In the genomic region with DNA sequence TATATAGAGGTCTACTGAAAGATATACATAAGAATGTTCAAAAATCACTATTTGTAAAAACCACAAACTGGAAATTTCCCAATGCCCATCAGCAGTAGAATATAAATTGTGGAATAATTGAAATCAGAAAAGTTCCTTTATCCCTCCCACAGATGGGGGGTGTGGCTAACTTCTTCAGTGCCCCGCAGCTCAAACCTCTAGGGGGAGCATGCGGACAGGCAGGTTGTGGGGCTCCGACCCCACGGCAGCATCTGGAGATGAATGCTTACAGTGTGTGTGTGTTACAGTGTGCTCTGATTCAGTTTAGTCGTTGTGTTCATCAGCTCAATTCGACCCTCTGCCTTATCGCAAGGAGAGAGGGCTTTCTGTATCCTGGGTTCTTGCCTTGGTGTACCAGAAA, we compare ENCODE assay signal across 15 cellular contexts.
DNase-seq lines count a peak whose midpoint lies in the region; ATAC-seq and TF ChIP-seq lines count a peak whose summit lies in the region.
"Had no signal": no experiment of that assay in that cellular context is flagged by ENCODE, and none has a peak within 500 bp of the region (broad histone marks: within the 10 kb centered on the region; RNA-seq: fewer than 3 reads in every experiment).

No MANE protein-coding gene starts in this region.

- H3K36me3 ChIP-seq in DND-41 (ENCODE audit: insufficient read depth, low read length): no peaks in the 10 kb centered on the region
- H3K36me3 ChIP-seq in OCI-LY7 (ENCODE audit: insufficient read depth, low read length): no peaks in the 10 kb centered on the region
- no peaks in the 10 kb centered on the region for H3K36me3 ChIP-seq in esophagus squamous epithelium

- POLR2A ChIA-PET in OCI-LY7 (lab: Charles Lee): interaction anchor here (0.6 kb wide), 1 partner anchor 88 kb away, joined by 3 read pairs; no protein-coding TSS in a partner anchor

- H4K20me1 ChIP-seq in DND-41 (ENCODE audit: insufficient read depth, low read length) (no peaks in the 10 kb centered on the region), OCI-LY7 (ENCODE audit: insufficient read depth, low read length) (no peaks in the 10 kb centered on the region)

- no peaks in the 10 kb centered on the region for H3K9me3 ChIP-seq in DND-41 (ENCODE audit: insufficient read depth, low read length, severe bottlenecking)
- no peaks in the 10 kb centered on the region for H3K9me3 ChIP-seq in OCI-LY7 (ENCODE audit: low read length)
- no peaks in the 10 kb centered on the region for H3K9me3 ChIP-seq in esophagus squamous epithelium

- WGBS in esophagus squamous epithelium, 2 donors: 66 to 75% methylated on average over 3 to 7 of the region's 7 CpGs

- ATAC-seq in DND-41 (ENCODE audit: insufficient read depth, low read depth): no peak
- no peak for ATAC-seq in activated T-cell treated with anti-CD3 and anti-CD28 coated beads, Interleukin-2, amount 50 U/mL, for 4 hours

- no peak overlapping the region for H3K9ac ChIP-seq in DND-41 (ENCODE audit: low read depth, low read length)

- no peaks in the 10 kb centered on the region for H3K9me2 ChIP-seq in OCI-LY7 (ENCODE audit: insufficient read depth, low read length)

- no TSS peak for BruUV-seq in OCI-LY7 (replicated peaks; lab: Mats Ljungman, UMichigan)

- no peaks in the 10 kb centered on the region for H3K4me1 Mint-ChIP-seq in activated T-cell treated with anti-CD3 and anti-CD28 coated beads, Interleukin-2, amount 50 U/mL, for 4 hours (ENCODE audit: low read depth)
- H3K4me1 Mint-ChIP-seq: CD14-positive monocyte, mesothelial cell of epicardium had no signal

- no peak overlapping the region for H3K4me3 ChIP-seq in DND-41 (ENCODE audit: low read depth in 1 of 2, low read length in 2 of 2)
- H3K4me3 ChIP-seq in OCI-LY7 (ENCODE audit: low read depth, low read length, poor library complexity, severe bottlenecking): no peak overlapping the region
- no peak overlapping the region for H3K4me3 ChIP-seq in epithelial cell of proximal tubule (ENCODE audit: low read depth, low read length)
- H3K4me3 ChIP-seq in esophagus squamous epithelium: no peak overlapping the region
- H3K4me3 ChIP-seq in foreskin fibroblast (ENCODE audit: low read depth in 1 of 2, low read length in 2 of 2): no peak overlapping the region

- no peak for TF ChIP-seq POLR2A in esophagus squamous epithelium (IDR thresholded peaks at IDR 0.05)

- H3K27ac ChIP-seq in DND-41 (ENCODE audit: low read length): no peak overlapping the region
- no peak overlapping the region for H3K27ac ChIP-seq in OCI-LY7 (ENCODE audit: low read depth, low read length, poor library complexity, severe bottlenecking)
- H3K27ac ChIP-seq in esophagus squamous epithelium: no peak overlapping the region

- peaks cover 12% of the 10 kb centered on the region for H3K9me3 Mint-ChIP-seq in activated T-cell treated with anti-CD3 and anti-CD28 coated beads, Interleukin-2, amount 50 U/mL, for 4 hours

- no peak overlapping the region for H3K4me3 Mint-ChIP-seq in activated T-cell treated with anti-CD3 and anti-CD28 coated beads, Interleukin-2, amount 50 U/mL, for 4 hours
- H3K4me3 Mint-ChIP-seq: CD14-positive monocyte, mesothelial cell of epicardium had no signal

- H3K4me1 ChIP-seq in DND-41 (ENCODE audit: insufficient read depth, low read length): no peaks in the 10 kb centered on the region
- peaks cover 5% of the 10 kb centered on the region for H3K4me1 ChIP-seq in OCI-LY7 (ENCODE audit: insufficient read depth, low read length, poor library complexity, severe bottlenecking)
- H3K4me1 ChIP-seq in esophagus squamous epithelium: no peaks in the 10 kb centered on the region

- peak; percentile 23 for TF ChIP-seq CTCF in DND-41 (IDR thresholded peaks at IDR 0.05; ENCODE audit: borderline replicate concordance, extremely low read depth, low read length, poor library complexity, severe bottlenecking)
- peak; percentile 66 for TF ChIP-seq CTCF in OCI-LY7 (conservative IDR thresholded peaks at IDR 0.05; ENCODE audit: low read length)
- peak; percentile 23 for TF ChIP-seq CTCF in epithelial cell of proximal tubule (conservative IDR thresholded peaks at IDR 0.05; ENCODE audit: low read depth, low read length)
- no peak for TF ChIP-seq CTCF in esophagus squamous epithelium (IDR thresholded peaks at IDR 0.05)
- no peak for TF ChIP-seq CTCF in foreskin fibroblast (IDR thresholded peaks at IDR 0.05; ENCODE audit: low read depth, low read length)

- CTCF ChIA-PET in OCI-LY7 (lab: Charles Lee; ENCODE audit: unreplicated experiment): no interaction called here

- no peaks in the 10 kb centered on the region for H3K27me3 ChIP-seq in DND-41 (ENCODE audit: insufficient read depth, low read length, poor library complexity)
- no peaks in the 10 kb centered on the region for H3K27me3 ChIP-seq in esophagus squamous epithelium

- H2AFZ ChIP-seq in DND-41 (ENCODE audit: low read depth, low read length): no peak overlapping the region
- H2AFZ ChIP-seq in OCI-LY7 (ENCODE audit: low read length): no peak overlapping the region

- DNase-seq in DND-41 (no peak), H4 (ENCODE audit: low spot score) (peak; percentile 20), OCI-LY7 (ENCODE audit: low spot score) (peak; percentile 19), epithelial cell of proximal tubule (ENCODE audit: low read depth) (no peak), esophagus squamous epithelium (lab: John Stamatoyannopoulos, UW) (no peak), foreskin fibroblast (no peak), cardiac septum (ENCODE audit: low spot score) (no peak)
- DNase-seq in activated T-cell treated with anti-CD3 and anti-CD28 coated beads, Interleukin-2, amount 50 U/mL, for 4 hours: no peak
- DNase-seq: activated CD4-positive, alpha-beta T cell treated with anti-CD3 and anti-CD28 coated beads for 4 hours; anterior cingulate cortex; KG1; NCI-H1694; SW 1271 had no signal

- H3K4me2 ChIP-seq in DND-41 (ENCODE audit: insufficient read depth, low read length) (no peak overlapping the region), OCI-LY7 (ENCODE audit: low read length) (no peak overlapping the region)

- no peaks in the 10 kb centered on the region for H3K36me3 Mint-ChIP-seq in activated T-cell treated with anti-CD3 and anti-CD28 coated beads, Interleukin-2, amount 50 U/mL, for 4 hours (ENCODE audit: insufficient read depth)
- H3K36me3 Mint-ChIP-seq: CD14-positive monocyte, mesothelial cell of epicardium had no signal

- intact Hi-C loops in OCI-LY7 (cut with micrococcal nuclease; ENCODE audit: unreplicated experiment): no loop called here
- intact Hi-C loops in esophagus squamous epithelium (cut with DNase I): no loop called here
- intact Hi-C loops in cardiac septum (cut with DNase I): no loop called here

- H3K27me3 Mint-ChIP-seq in activated T-cell treated with anti-CD3 and anti-CD28 coated beads, Interleukin-2, amount 50 U/mL, for 4 hours (ENCODE audit: low read depth): no peaks in the 10 kb centered on the region

- H3K79me2 ChIP-seq in DND-41 (ENCODE audit: insufficient read depth, low read length) (no peaks in the 10 kb centered on the region), OCI-LY7 (ENCODE audit: insufficient read depth, low read depth, low read length) (no peaks in the 10 kb centered on the region)

Comparison
In these comparisons a context has a peak if more than half of its experiments do, and no peak if none do; other contexts are left out.
1. DNase-seq: peak in H4 (single experiment) and OCI-LY7 (single experiment); none in DND-41 (single experiment), epithelial cell of proximal tubule (single experiment), esophagus squamous epithelium (single experiment), foreskin fibroblast (0 of 2), activated T-cell treated with anti-CD3 and anti-CD28 coated beads, Interleukin-2, amount 50 U/mL, for 4 hours (single experiment) and cardiac septum (single experiment).
2. CTCF ChIP-seq: peak in DND-41 (single experiment), OCI-LY7 (single experiment) and epithelial cell of proximal tubule (single experiment); none in esophagus squamous epithelium (0 of 6) and foreskin fibroblast (single experiment).